ENCODE assay signal across 8 cellular contexts in genomic region chr20:1392443-1392692, GRCh38. TPM values are rescaled to one million over a fixed set of nuclear protein-coding genes. Genes with fewer than 3 reads are reported as not detected.
DNase-seq lines count a peak whose midpoint lies in the region; ATAC-seq and TF ChIP-seq lines count a peak whose summit lies in the region.

No MANE protein-coding gene starts in this region.

- DNase-seq in activated CD4-positive, alpha-beta memory T cell treated with anti-CD3 and anti-CD28 coated beads, Interleukin-2, amount 10 ng/mL, durations not matched to agents 7 days and 5 days, result peak; percentile 34
- DNase-seq in hepatocyte (ENCODE audit: low spot score), result no peak
- DNase-seq in stimulated activated naive B cell treated with anti-CD40 and anti-IgM and Interleukin-4, amounts not matched to agents 10 μg/mL and 1 μg/mL and 100 μg/mL, for 72 hours, result no peak
- DNase-seq in NCI-H524 (lab: John Stamatoyannopoulos, UW), result no peak
- DNase-seq in effector CD8-positive, alpha-beta T cell (lab: John Stamatoyannopoulos, UW), result no peak
- DNase-seq in EL, result no peak

- H4K20me1 ChIP-seq in DOHH2 (ENCODE audit: control insufficient read depth, insufficient read depth, low read depth, low read length) (peaks cover 36% of the 10 kb centered on the region), hepatocyte (ENCODE audit: insufficient read depth, poor library complexity, severe bottlenecking) (peaks cover 38% of the 10 kb centered on the region)

- peak overlapping the region; percentile 84 for H3K4me3 Mint-ChIP-seq in activated CD4-positive, alpha-beta memory T cell treated with anti-CD3 and anti-CD28 coated beads, Interleukin-2, amount 10 ng/mL, durations not matched to agents 7 days and 5 days
- peak overlapping the region; percentile 96 to 99 for H3K4me3 Mint-ChIP-seq in stimulated activated naive B cell treated with anti-CD40 and anti-IgM and Interleukin-4, amounts not matched to agents 10 μg/mL and 1 μg/mL and 100 μg/mL, for 72 hours

- H3K9me3 ChIP-seq in DOHH2 (ENCODE audit: control insufficient read depth, insufficient read depth, low read length) (no peaks in the 10 kb centered on the region), hepatocyte (ENCODE audit: low read depth) (no peaks in the 10 kb centered on the region)

- no peaks in the 10 kb centered on the region for H3K9me2 ChIP-seq in DOHH2 (replicated peaks; ENCODE audit: control insufficient read depth, low read length)
- H3K9me2 ChIP-seq in hepatocyte (replicated peaks; ENCODE audit: insufficient read depth), result no peaks in the 10 kb centered on the region

- CTCF ChIA-PET in activated CD4-positive, alpha-beta memory T cell treated with anti-CD3 and anti-CD28 coated beads, Interleukin-2, amount 10 ng/mL, durations not matched to agents 7 days and 5 days (lab: Charles Lee), result interaction anchor here (1.2 to 5.0 kb wide), 4 partner anchors 35 to 67 kb away, joined by 4 to 26 read pairs (median 8); no protein-coding TSS in a partner anchor

- peaks cover 23% of the 10 kb centered on the region for H3K27me3 Mint-ChIP-seq in activated CD4-positive, alpha-beta memory T cell treated with anti-CD3 and anti-CD28 coated beads, Interleukin-2, amount 10 ng/mL, durations not matched to agents 7 days and 5 days
- no peaks in the 10 kb centered on the region for H3K27me3 Mint-ChIP-seq in stimulated activated naive B cell treated with anti-CD40 and anti-IgM and Interleukin-4, amounts not matched to agents 10 μg/mL and 1 μg/mL and 100 μg/mL, for 72 hours

- no peak for TF ChIP-seq CTCF in DOHH2 (IDR thresholded peaks at IDR 0.05; ENCODE audit: low read depth, low read length, poor library complexity, severe bottlenecking)
- TF ChIP-seq CTCF in hepatocyte (IDR thresholded peaks at IDR 0.05; ENCODE audit: poor library complexity), result no peak

- H3K36me3 ChIP-seq in DOHH2 (ENCODE audit: control insufficient read depth, low read length), result peaks cover 36% of the 10 kb centered on the region
- H3K36me3 ChIP-seq in hepatocyte (replicated peaks; ENCODE audit: insufficient read depth, low read depth), result no peaks in the 10 kb centered on the region

- H3K4me2 ChIP-seq in DOHH2 (ENCODE audit: low read length), result peak overlapping the region; percentile 90
- H3K4me2 ChIP-seq in hepatocyte, result peak overlapping the region; percentile 82

- POLR2A ChIA-PET in activated CD4-positive, alpha-beta memory T cell treated with anti-CD3 and anti-CD28 coated beads, Interleukin-2, amount 10 ng/mL, durations not matched to agents 7 days and 5 days (lab: Charles Lee), result interaction anchor here (0.7 to 6.8 kb wide), 17 partner anchors 12 to 710 kb away, joined by 3 to 47 read pairs (median 4); partner anchors contain the start of gene SDCBP2

- H3K79me2 ChIP-seq in DOHH2 (ENCODE audit: control insufficient read depth, low read length) (peaks cover 55% of the 10 kb centered on the region), hepatocyte (peaks cover 53% of the 10 kb centered on the region)

- no peaks in the 10 kb centered on the region for H3F3A ChIP-seq in DOHH2 (ENCODE audit: control insufficient read depth, insufficient read depth)

- ATAC-seq in HG02642 (IDR thresholded peaks at IDR 0.05; ENCODE audit: poor library complexity, unreplicated experiment), result peak; percentile 29
- peak; percentile 19 to 25 for ATAC-seq in stimulated activated naive B cell treated with anti-CD40 and anti-IgM and Interleukin-4, amounts not matched to agents 10 μg/mL and 1 μg/mL and 100 μg/mL, for 72 hours (replicated peaks)

- peaks cover 24% of the 10 kb centered on the region for H3K36me3 Mint-ChIP-seq in activated CD4-positive, alpha-beta memory T cell treated with anti-CD3 and anti-CD28 coated beads, Interleukin-2, amount 10 ng/mL, durations not matched to agents 7 days and 5 days (ENCODE audit: low read depth)
- H3K36me3 Mint-ChIP-seq in stimulated activated naive B cell treated with anti-CD40 and anti-IgM and Interleukin-4, amounts not matched to agents 10 μg/mL and 1 μg/mL and 100 μg/mL, for 72 hours, result peaks cover 8 to 24% of the 10 kb centered on the region in 2 donors

- H3K4me1 Mint-ChIP-seq in activated CD4-positive, alpha-beta memory T cell treated with anti-CD3 and anti-CD28 coated beads, Interleukin-2, amount 10 ng/mL, durations not matched to agents 7 days and 5 days, result peaks cover 63% of the 10 kb centered on the region
- H3K4me1 Mint-ChIP-seq in stimulated activated naive B cell treated with anti-CD40 and anti-IgM and Interleukin-4, amounts not matched to agents 10 μg/mL and 1 μg/mL and 100 μg/mL, for 72 hours, result peaks cover 46 to 67% of the 10 kb centered on the region in 2 donors

- H3K4me3 ChIP-seq in DOHH2 (ENCODE audit: low read length) (peak overlapping the region; percentile 94), hepatocyte (peak overlapping the region; percentile 73)

- H3K27ac Mint-ChIP-seq in activated CD4-positive, alpha-beta memory T cell treated with anti-CD3 and anti-CD28 coated beads, Interleukin-2, amount 10 ng/mL, durations not matched to agents 7 days and 5 days, result peak overlapping the region; percentile 72
- H3K27ac Mint-ChIP-seq in stimulated activated naive B cell treated with anti-CD40 and anti-IgM and Interleukin-4, amounts not matched to agents 10 μg/mL and 1 μg/mL and 100 μg/mL, for 72 hours, result peak overlapping the region; percentile 86

- H3K27ac ChIP-seq in DOHH2 (ENCODE audit: low read depth, low read length) (peak overlapping the region; percentile 23; the same call in 1 of the 2 replicates), hepatocyte (no peak overlapping the region)

- 0% methylated on average over 3 of the region's 13 CpGs for WGBS in hepatocyte (ENCODE audit: low lambda C conversion rate, missing lambda C conversion rate)

- H3K27me3 ChIP-seq in DOHH2 (ENCODE audit: control insufficient read depth, low read length), result peaks cover 20% of the 10 kb centered on the region
- peaks cover 14% of the 10 kb centered on the region for H3K27me3 ChIP-seq in hepatocyte

- peaks cover 6% of the 10 kb centered on the region for H3K9me3 Mint-ChIP-seq in activated CD4-positive, alpha-beta memory T cell treated with anti-CD3 and anti-CD28 coated beads, Interleukin-2, amount 10 ng/mL, durations not matched to agents 7 days and 5 days
- H3K9me3 Mint-ChIP-seq in stimulated activated naive B cell treated with anti-CD40 and anti-IgM and Interleukin-4, amounts not matched to agents 10 μg/mL and 1 μg/mL and 100 μg/mL, for 72 hours, result no peaks in the 10 kb centered on the region

- H3K4me1 ChIP-seq in DOHH2 (ENCODE audit: control insufficient read depth, low read length), result peaks cover 55% of the 10 kb centered on the region
- H3K4me1 ChIP-seq in hepatocyte (ENCODE audit: insufficient read depth), result peaks cover 25% of the 10 kb centered on the region

- H2AFZ ChIP-seq in hepatocyte, result peak overlapping the region; percentile 51

RNA-seq across cellular contexts. Expression of gene FKBP1A, which starts 0.5 kb away (rescaled TPM):
- total RNA-seq in activated CD4-positive, alpha-beta memory T cell treated with anti-CD3 and anti-CD28 coated beads, Interleukin-2, amount 10 ng/mL, durations not matched to agents 7 days and 5 days, result 100 to 1,000 TPM; 205 to 207 TPM
- 99.5 and 121 TPM in 2 replicates for total RNA-seq in hepatocyte
- polyA plus RNA-seq in hepatocyte, result 149 and 161 TPM in 2 replicates
